19 cellular contexts compared by ENCODE assay signal in genomic region chr5:169874626-169875025, GRCh38.
DNase-seq lines count a peak whose midpoint lies in the region; ATAC-seq and TF ChIP-seq lines count a peak whose summit lies in the region.
"Had no signal": no experiment of that assay in that cellular context is flagged by ENCODE, and none has a peak within 500 bp of the region (broad histone marks: within the 10 kb centered on the region; RNA-seq: fewer than 3 reads in every experiment).

No MANE protein-coding gene starts in this region.

- intact Hi-C loops in upper lobe of right lung (cut with DNase I) = no loop called here

- H3K4me3 Mint-ChIP-seq in stimulated activated naive CD8-positive, alpha-beta T cell treated with anti-CD3 and anti-CD28 coated beads, Interleukin-15, amount 100 ng/mL, for 72 hours = no peak overlapping the region
- H3K4me3 Mint-ChIP-seq: activated B cell treated with CpG ODN at 0.5 μM for 24 hours; CD8-positive, alpha-beta memory T cell; T-helper 17 cell had no signal

- ATAC-seq in stimulated activated naive CD8-positive, alpha-beta T cell treated with anti-CD3 and anti-CD28 coated beads, Interleukin-15, amount 100 ng/mL, for 72 hours = no peak
- ATAC-seq in stimulated activated naive CD8-positive, alpha-beta T cell treated with anti-CD3 and anti-CD28 coated beads, Interleukin-15, Interleukin-2, amounts not matched to agents 100 U/mL and 50 U/mL, for 24 hours = no peak
- ATAC-seq in upper lobe of right lung = peak; percentile 40
- no peak for ATAC-seq in left lobe of liver
- ATAC-seq: T-helper 17 cell had no signal

- peaks cover 34% of the 10 kb centered on the region for H3K4me1 ChIP-seq in upper lobe of right lung

- H3K36me3 ChIP-seq in upper lobe of right lung = no peaks in the 10 kb centered on the region

- TF ChIP-seq CTCF in upper lobe of right lung (IDR thresholded peaks at IDR 0.05) = no peak

- peak overlapping the region; percentile 82 to 87 for H3K27ac Mint-ChIP-seq in stimulated activated naive CD8-positive, alpha-beta T cell treated with anti-CD3 and anti-CD28 coated beads, Interleukin-15, amount 100 ng/mL, for 72 hours
- H3K27ac Mint-ChIP-seq: activated B cell treated with CpG ODN at 0.5 μM for 24 hours; CD8-positive, alpha-beta memory T cell; T-helper 17 cell had no signal

- no peaks in the 10 kb centered on the region for H3K9me3 ChIP-seq in upper lobe of right lung

- H3K4me1 Mint-ChIP-seq in stimulated activated naive CD8-positive, alpha-beta T cell treated with anti-CD3 and anti-CD28 coated beads, Interleukin-15, amount 100 ng/mL, for 72 hours = peaks cover 16% of the 10 kb centered on the region

- no peak for DNase-seq in stimulated activated naive CD8-positive, alpha-beta T cell treated with anti-CD3 and anti-CD28 coated beads, Interleukin-15, amount 100 ng/mL, for 72 hours
- no peak for DNase-seq in stimulated activated naive CD8-positive, alpha-beta T cell treated with anti-CD3 and anti-CD28 coated beads, Interleukin-15, Interleukin-2, amounts not matched to agents 100 U/mL and 50 U/mL, for 24 hours
- DNase-seq in amniotic epithelial cell (ENCODE audit: low read depth) = peak; percentile 63
- DNase-seq in iris pigment epithelial cell (ENCODE audit: low read depth) = peak; percentile 23
- DNase-seq in upper lobe of right lung = no peak
- DNase-seq in left lobe of liver (ENCODE audit: low spot score) = no peak
- DNase-seq in activated T-cell treated with anti-CD3 and anti-CD28 coated beads, Interleukin-2, amount 50 U/mL, for 1 hour = no peak
- DNase-seq in NCI-H146 treated with DMSO at 0.1 percent for 48 hours (lab: John Stamatoyannopoulos, UW; ENCODE audit: unreplicated experiment) = no peak
- DNase-seq: activated B cell treated with CpG ODN at 0.5 μM for 24 hours; activated effector memory CD4-positive, alpha-beta T cell treated with anti-CD3 and anti-CD28 coated beads, Interleukin-2, amount 50 U/mL, for 16 hours; aorta; CD8-positive, alpha-beta memory T cell; DMS79; Karpas-422; NCI-H1694 treated with DMSO at 0.1 percent for 48 hours; NCI-H345; NK-92 treated with Interleukin-12 subunit alpha and Interleukin-12 subunit beta, amount 100 ng/mL, for 24 hours; retina; T-helper 17 cell had no signal

- H3K27me3 Mint-ChIP-seq in stimulated activated naive CD8-positive, alpha-beta T cell treated with anti-CD3 and anti-CD28 coated beads, Interleukin-15, amount 100 ng/mL, for 72 hours = no peaks in the 10 kb centered on the region
- H3K27me3 Mint-ChIP-seq: activated B cell treated with CpG ODN at 0.5 μM for 24 hours; CD8-positive, alpha-beta memory T cell; T-helper 17 cell had no signal

- no peaks in the 10 kb centered on the region for H3K27me3 ChIP-seq in upper lobe of right lung

- H3K27ac ChIP-seq in upper lobe of right lung = no peak overlapping the region

- no peaks in the 10 kb centered on the region for H3K9me3 Mint-ChIP-seq in stimulated activated naive CD8-positive, alpha-beta T cell treated with anti-CD3 and anti-CD28 coated beads, Interleukin-15, amount 100 ng/mL, for 72 hours
- H3K9me3 Mint-ChIP-seq: activated B cell treated with CpG ODN at 0.5 μM for 24 hours; CD8-positive, alpha-beta memory T cell had no signal

- no peak overlapping the region for H3K4me3 ChIP-seq in upper lobe of right lung

Comparison
In these comparisons a context has a peak if more than half of its experiments do, and no peak if none do; other contexts are left out.
1. DNase-seq: peak in amniotic epithelial cell (single experiment) and iris pigment epithelial cell (single experiment); none in stimulated activated naive CD8-positive, alpha-beta T cell treated with anti-CD3 and anti-CD28 coated beads, Interleukin-15, amount 100 ng/mL, for 72 hours (0 of 2), stimulated activated naive CD8-positive, alpha-beta T cell treated with anti-CD3 and anti-CD28 coated beads, Interleukin-15, Interleukin-2, amounts not matched to agents 100 U/mL and 50 U/mL, for 24 hours (single experiment), upper lobe of right lung (single experiment), left lobe of liver (single experiment), activated T-cell treated with anti-CD3 and anti-CD28 coated beads, Interleukin-2, amount 50 U/mL, for 1 hour (single experiment) and NCI-H146 treated with DMSO at 0.1 percent for 48 hours (single experiment).